9 cellular contexts compared by ENCODE assay signal in the genomic region with DNA sequence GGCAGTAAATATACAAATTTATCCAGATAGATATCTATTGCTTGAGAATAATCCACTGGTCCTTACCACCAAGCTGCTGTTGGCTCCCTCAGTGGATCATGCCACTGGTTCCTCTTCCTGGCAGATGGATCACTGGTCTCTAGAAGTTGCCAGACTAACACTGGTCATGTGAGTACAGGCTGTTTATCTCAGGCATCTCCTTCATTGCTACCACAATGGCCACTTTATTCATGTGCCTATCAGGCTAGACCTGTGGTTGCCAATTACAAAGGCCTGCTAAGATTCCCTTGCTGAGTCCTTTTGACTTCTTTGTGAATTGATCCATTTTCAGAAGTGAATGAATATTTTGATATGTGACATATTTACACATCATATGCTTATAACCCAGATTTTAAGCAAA.
"Had no signal": no experiment of that assay in that cellular context is flagged by ENCODE, and none has a peak within 500 bp of the region (broad histone marks: within the 10 kb centered on the region; RNA-seq: fewer than 3 reads in every experiment).

No MANE protein-coding gene starts in this region.

- H3K9ac ChIP-seq: GM23248 had no signal

- H3K4me3 ChIP-seq: GM23248, GM23338, HAP-1 had no signal

- H3K36me3 ChIP-seq: HAP-1 had no signal

- ATAC-seq: GM23338, HCT116 had no signal

- H3K4me2 ChIP-seq: GM23338 had no signal

- H2AFZ ChIP-seq: GM23248, GM23338 had no signal

- H3K4me3 Mint-ChIP-seq: GM23338, H9, HFFc6 had no signal

- H3K4me1 ChIP-seq: HAP-1 had no signal

- H3K27ac Mint-ChIP-seq: GM23338, H9, HFFc6 had no signal

- H3K9me3 ChIP-seq: HAP-1 had no signal

- DNase-seq: GM23248, GOT3, H7, H9, HCEC 1CT, HFFc6 had no signal

- H3K27ac ChIP-seq: GM23248 had no signal

- H3K4me1 Mint-ChIP-seq: GM23338, H9 had no signal
